ENCODE assay signal across 2 cellular contexts in genomic region chr14:80315681-80316080, GRCh38.
TF ChIP-seq lines count a peak whose summit lies in the region.

No MANE protein-coding gene starts in this region.

TF ChIP-seq in SK-N-SH, 30 proteins besides CTCF, POLR2A, EP300 and RAD21 (continued from another document):
- TF ChIP-seq REST (IDR thresholded peaks at IDR 0.05; ENCODE audit: low read depth, low read length) = no peak
- no peak for TF ChIP-seq RFX5 (IDR thresholded peaks at IDR 0.05; ENCODE audit: low read length)
- TF ChIP-seq PBX3 (IDR thresholded peaks at IDR 0.05) = no peak
- no peak for TF ChIP-seq USF1 (IDR thresholded peaks at IDR 0.05; ENCODE audit: borderline replicate concordance, low read depth)
- no peak for TF ChIP-seq NRF1 (IDR thresholded peaks at IDR 0.05; ENCODE audit: low read depth, low read length)
TF ChIP-seq in SK-N-SH: peak in this region for 0.

TF ChIP-seq in SK-N-SH treated with all-trans-retinoic acid at 6 μM for 48 hours, 23 proteins besides CTCF, POLR2A, EP300 and RAD21 (continued from another document):
- TF ChIP-seq SNAI2 (CRISPR knock-in tag; IDR thresholded peaks at IDR 0.05) = no peak
- TF ChIP-seq ZFP3 (CRISPR knock-in tag; IDR thresholded peaks at IDR 0.05) = no peak
- no peak for TF ChIP-seq TOX (CRISPR knock-in tag; IDR thresholded peaks at IDR 0.05; ENCODE audit: borderline replicate concordance)
- no peak for TF ChIP-seq TSHZ2 (CRISPR knock-in tag; IDR thresholded peaks at IDR 0.05)
- no peak for TF ChIP-seq ARNTL (CRISPR knock-in tag; IDR thresholded peaks at IDR 0.05; ENCODE audit: borderline replicate concordance, low read depth)
TF ChIP-seq in SK-N-SH treated with all-trans-retinoic acid at 6 μM for 48 hours: peak in this region for 0.
